In the genomic region with DNA sequence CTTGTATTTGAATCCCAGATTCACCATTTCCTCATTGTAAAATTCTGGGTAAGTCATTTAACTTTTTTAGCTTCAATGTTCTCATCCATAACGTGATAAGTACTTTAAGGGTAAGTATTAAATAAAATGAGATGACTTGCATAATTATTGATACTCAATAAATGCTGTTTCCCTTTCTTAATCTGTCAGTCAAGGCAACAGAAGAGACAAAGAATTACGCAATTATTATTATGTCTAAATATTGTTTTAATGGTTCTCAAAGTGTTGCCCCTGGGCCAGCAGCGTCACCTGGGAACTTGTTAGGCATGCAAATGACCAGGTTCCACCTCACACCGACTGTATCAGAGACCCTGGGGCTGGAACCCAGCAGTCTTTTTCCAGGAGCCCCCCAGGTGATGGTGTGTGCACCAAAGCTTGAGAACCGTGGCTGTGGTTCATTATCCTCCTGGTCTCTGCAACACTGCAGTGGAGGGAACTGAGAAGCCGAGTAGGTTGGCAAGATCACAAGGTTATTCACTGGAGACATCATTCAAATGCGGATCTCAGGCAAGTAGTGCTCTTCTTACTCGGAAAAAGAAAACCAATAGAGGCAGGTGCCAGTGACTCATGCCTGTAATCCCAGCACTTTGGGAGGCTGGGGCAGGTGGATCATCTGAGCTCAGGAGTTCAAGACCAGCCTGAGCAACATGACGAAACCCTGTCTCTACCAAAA, we compare ENCODE assay signal across 21 cellular contexts. TPM values are rescaled to one million over a fixed set of nuclear protein-coding genes. Genes with fewer than 3 reads are reported as not detected.
"Had no signal": no experiment of that assay in that cellular context is flagged by ENCODE, and none has a peak within 500 bp of the region (broad histone marks: within the 10 kb centered on the region; RNA-seq: fewer than 3 reads in every experiment).

No MANE protein-coding gene starts in this region.

- H3K4me3 ChIP-seq: SK-N-MC had no signal

- H3K4me3 Mint-ChIP-seq: activated CD4-positive, alpha-beta memory T cell treated with anti-CD3 and anti-CD28 coated beads, Interleukin-2, amount 10 ng/mL, durations not matched to agents 7 days and 5 days; activated naive CD4-positive, alpha-beta T cell treated with anti-CD3 and anti-CD28 coated beads, Interleukin-2, amount 10 ng/mL, durations not matched to agents 7 days and 5 days; activated naive CD8-positive, alpha-beta T cell treated with anti-CD3 and anti-CD28 coated beads for 36 hours; activated T-helper 17 cell treated with anti-CD3 and anti-CD28 coated beads, Interleukin-2, amount 50 U/mL, for 72 hours; T-cell had no signal

- DNase-seq: activated CD4-positive, alpha-beta memory T cell treated with anti-CD3 and anti-CD28 coated beads, Interleukin-2, amount 10 ng/mL, durations not matched to agents 7 days and 5 days; activated CD4-positive, alpha-beta T cell treated with anti-CD3 and anti-CD28 coated beads, Interleukin-2, amount 50 U/mL, for 1 hour; activated CD4-positive, CD25-positive, alpha-beta regulatory T cell; activated gamma-delta T cell; activated naive CD4-positive, alpha-beta T cell treated with anti-CD3 and anti-CD28 coated beads, Interleukin-2, amount 10 ng/mL, durations not matched to agents 7 days and 5 days; activated naive CD8-positive, alpha-beta T cell treated with anti-CD3 and anti-CD28 coated beads for 36 hours; activated T-cell treated with anti-CD3 and anti-CD28 coated beads for 4 hours; activated T-cell treated with anti-CD3 and anti-CD28 coated beads, Interleukin-2, amount 50 U/mL, for 48 hours; cerebellar nuclear complex; NCI-H2227 treated with DMSO at 0.1 percent for 48 hours; NCI-H526 treated with DMSO at 0.1 percent for 48 hours; OCI-M1; RPMI8226; T-cell; T-helper 2 cell; T1000 had no signal

- H3K9me3 Mint-ChIP-seq: activated naive CD4-positive, alpha-beta T cell treated with anti-CD3 and anti-CD28 coated beads, Interleukin-2, amount 10 ng/mL, durations not matched to agents 7 days and 5 days; activated T-helper 17 cell treated with anti-CD3 and anti-CD28 coated beads, Interleukin-2, amount 50 U/mL, for 72 hours; T-cell had no signal

- H3K36me3 Mint-ChIP-seq: activated naive CD4-positive, alpha-beta T cell treated with anti-CD3 and anti-CD28 coated beads, Interleukin-2, amount 10 ng/mL, durations not matched to agents 7 days and 5 days; T-cell had no signal

- H3K27ac ChIP-seq: SK-N-MC had no signal

- ATAC-seq: activated T-helper 17 cell treated with anti-CD3 and anti-CD28 coated beads, Interleukin-2, amount 50 U/mL, for 72 hours; Panc1; Right ventricle myocardium inferior; T-cell had no signal

- H3K27ac Mint-ChIP-seq: activated CD4-positive, alpha-beta memory T cell treated with anti-CD3 and anti-CD28 coated beads, Interleukin-2, amount 10 ng/mL, durations not matched to agents 7 days and 5 days; activated naive CD4-positive, alpha-beta T cell treated with anti-CD3 and anti-CD28 coated beads, Interleukin-2, amount 10 ng/mL, durations not matched to agents 7 days and 5 days; activated naive CD8-positive, alpha-beta T cell treated with anti-CD3 and anti-CD28 coated beads for 36 hours; activated T-helper 17 cell treated with anti-CD3 and anti-CD28 coated beads, Interleukin-2, amount 50 U/mL, for 72 hours; T-cell had no signal

- H3K27me3 Mint-ChIP-seq: activated naive CD8-positive, alpha-beta T cell treated with anti-CD3 and anti-CD28 coated beads for 36 hours; T-cell had no signal

RNA-seq across cellular contexts. Expression of a gene that starts 49.3 kb away (rescaled TPM):
- total RNA-seq: activated CD4-positive, alpha-beta memory T cell treated with anti-CD3 and anti-CD28 coated beads, Interleukin-2, amount 10 ng/mL, durations not matched to agents 7 days and 5 days; activated T-helper 17 cell treated with anti-CD3 and anti-CD28 coated beads, Interleukin-2, amount 50 U/mL, for 72 hours; MCF 10A had no signal
